ENCODE assay signal across 21 cellular contexts in genomic region chr2:216648105-216648504, GRCh38. TPM values are rescaled to one million over a fixed set of nuclear protein-coding genes. Genes with fewer than 3 reads are reported as not detected.
A peak's percentile ranks its signal among the peaks of the same experiment; 100 is the strongest.
DNase-seq lines count a peak whose midpoint lies in the region; ATAC-seq, FAIRE-seq and TF ChIP-seq lines count a peak whose summit lies in the region.
"Had no signal": no experiment of that assay in that cellular context is flagged by ENCODE, and none has a peak within 500 bp of the region (broad histone marks: within the 10 kb centered on the region; RNA-seq: fewer than 3 reads in every experiment).

No MANE protein-coding gene starts in this region.

- no peak overlapping the region for H3K4me3 ChIP-seq in bronchial epithelial cell (ENCODE audit: low read depth, low read length)
- H3K4me3 ChIP-seq: heart left ventricle, smooth muscle cell had no signal

- peak overlapping the region; percentile 4 to 36 (median 10) for H3K27ac Mint-ChIP-seq in nephron
- H3K27ac Mint-ChIP-seq in stimulated activated effector memory CD8-positive, alpha-beta T cell treated with anti-CD3 and anti-CD28 coated beads, Interleukin-12 subunit alpha, Interleukin-12 subunit beta, amount 100 ng/mL, for 72 hours, result no peak overlapping the region
- H3K27ac Mint-ChIP-seq: activated naive CD4-positive, alpha-beta T cell treated with anti-CD3 and anti-CD28 coated beads for 36 hours; endodermal cell; stimulated activated naive CD8-positive, alpha-beta T cell treated with anti-CD3 and anti-CD28 coated beads, Interleukin-15, Interleukin-2, amounts not matched to agents 100 ng/mL and 50 ng/mL, for 24 hours had no signal

- H3K4me3 Mint-ChIP-seq in nephron, result no peak overlapping the region
- H3K4me3 Mint-ChIP-seq in stimulated activated effector memory CD8-positive, alpha-beta T cell treated with anti-CD3 and anti-CD28 coated beads, Interleukin-12 subunit alpha, Interleukin-12 subunit beta, amount 100 ng/mL, for 72 hours, result no peak overlapping the region
- H3K4me3 Mint-ChIP-seq: activated naive CD4-positive, alpha-beta T cell treated with anti-CD3 and anti-CD28 coated beads for 36 hours; endodermal cell; stimulated activated naive CD8-positive, alpha-beta T cell treated with anti-CD3 and anti-CD28 coated beads, Interleukin-15, Interleukin-2, amounts not matched to agents 100 ng/mL and 50 ng/mL, for 24 hours had no signal

- H3K9me3 Mint-ChIP-seq in nephron, result no peaks in the 10 kb centered on the region
- H3K9me3 Mint-ChIP-seq in stimulated activated effector memory CD8-positive, alpha-beta T cell treated with anti-CD3 and anti-CD28 coated beads, Interleukin-12 subunit alpha, Interleukin-12 subunit beta, amount 100 ng/mL, for 72 hours, result no peaks in the 10 kb centered on the region
- H3K9me3 Mint-ChIP-seq: activated naive CD4-positive, alpha-beta T cell treated with anti-CD3 and anti-CD28 coated beads for 36 hours; stimulated activated naive CD8-positive, alpha-beta T cell treated with anti-CD3 and anti-CD28 coated beads, Interleukin-15, Interleukin-2, amounts not matched to agents 100 ng/mL and 50 ng/mL, for 24 hours had no signal

- no peak for ATAC-seq in stimulated activated effector memory CD8-positive, alpha-beta T cell treated with anti-CD3 and anti-CD28 coated beads, Interleukin-12 subunit alpha, Interleukin-12 subunit beta, amount 100 ng/mL, for 72 hours
- ATAC-seq in HG03039 (IDR thresholded peaks at IDR 0.05; ENCODE audit: unreplicated experiment), result no peak
- ATAC-seq: activated CD4-positive, CD25-positive, alpha-beta regulatory T cell treated with anti-CD3 and anti-CD28 coated beads, Interleukin-2, amount 50 U/mL, for 24 hours; heart left ventricle had no signal

- H3K36me3 Mint-ChIP-seq in nephron (ENCODE audit: low read depth), result peaks cover 44% of the 10 kb centered on the region
- H3K36me3 Mint-ChIP-seq in stimulated activated effector memory CD8-positive, alpha-beta T cell treated with anti-CD3 and anti-CD28 coated beads, Interleukin-12 subunit alpha, Interleukin-12 subunit beta, amount 100 ng/mL, for 72 hours, result no peaks in the 10 kb centered on the region

- no peak for FAIRE-seq in bronchial epithelial cell (lab: Jason Lieb, UNC)
- FAIRE-seq: A204.1, kidney had no signal

- no peaks in the 10 kb centered on the region for H3K36me3 ChIP-seq in bronchial epithelial cell (ENCODE audit: control insufficient read depth, insufficient read depth, low read length)
- H3K36me3 ChIP-seq: heart left ventricle had no signal

- TF ChIP-seq CTCF in bronchial epithelial cell (IDR thresholded peaks at IDR 0.05; ENCODE audit: insufficient read depth, low read length, severe bottlenecking), result no peak
- TF ChIP-seq CTCF in nephron (IDR thresholded peaks at IDR 0.05; ENCODE audit: unreplicated experiment in 3 of 3), result no peak

- no peaks in the 10 kb centered on the region for H3K27me3 Mint-ChIP-seq in nephron (ENCODE audit: low read depth)

- H3K27me3 ChIP-seq in bronchial epithelial cell (ENCODE audit: control insufficient read depth, insufficient read depth, low read length), result no peaks in the 10 kb centered on the region
- H3K27me3 ChIP-seq: heart left ventricle had no signal

- H3K4me1 Mint-ChIP-seq in nephron, result peaks cover 71% of the 10 kb centered on the region
- no peaks in the 10 kb centered on the region for H3K4me1 Mint-ChIP-seq in stimulated activated effector memory CD8-positive, alpha-beta T cell treated with anti-CD3 and anti-CD28 coated beads, Interleukin-12 subunit alpha, Interleukin-12 subunit beta, amount 100 ng/mL, for 72 hours

- DNase-seq in A172 (ENCODE audit: low spot score) (peak; percentile 67), M059J (ENCODE audit: low read depth) (peak; percentile 82), bronchial epithelial cell (ENCODE audit: low read depth) (peak; percentile 75), GDM1 (lab: John Stamatoyannopoulos, UW) (no peak), epidermal melanocyte (ENCODE audit: insufficient read length, low spot score) (no peak)
- DNase-seq in stimulated activated effector memory CD8-positive, alpha-beta T cell treated with anti-CD3 and anti-CD28 coated beads, Interleukin-12 subunit alpha, Interleukin-12 subunit beta, amount 100 ng/mL, for 72 hours (ENCODE audit: low spot score in 2 of 2), result no peak
- DNase-seq: activated naive CD4-positive, alpha-beta T cell treated with anti-CD3 and anti-CD28 coated beads for 36 hours; central memory CD4-positive, alpha-beta T cell; endodermal cell; heart left ventricle; kidney; NCI-H82; nucleus accumbens; T-helper 2 cell had no signal

RNA-seq across cellular contexts. Expression of gene IGFBP2, which starts 14.9 kb away (rescaled TPM):
- 42.8 and 56.6 TPM in 2 replicates for total RNA-seq in A172 (2014; rRNA removed; shearing (Covaris generic))
- 7.6 and 12.6 TPM in 2 replicates for total RNA-seq in M059J (2014; rRNA removed; shearing (Covaris generic))
- 41.1 and 329 TPM in 2 replicates for total RNA-seq in bronchial epithelial cell

RNA-seq across cellular contexts. Expression of gene IGFBP5, which starts 47.2 kb away (rescaled TPM):
- 4.2 and 4.4 TPM in 2 replicates for total RNA-seq in A172 (2014; rRNA removed; shearing (Covaris generic))
- 677 and 1,398 TPM in 2 replicates for total RNA-seq in M059J (2014; rRNA removed; shearing (Covaris generic))
- 0.51 and 9.2 TPM in 2 replicates for total RNA-seq in bronchial epithelial cell
- total RNA-seq: activated naive CD4-positive, alpha-beta T cell treated with anti-CD3 and anti-CD28 coated beads for 36 hours; HT-29 had no signal

Comparison
In these comparisons a context has a peak if more than half of its experiments do, and no peak if none do; other contexts are left out.
1. DNase-seq: peak in A172 (single experiment), M059J (single experiment) and bronchial epithelial cell (single experiment); none in GDM1 (single experiment), stimulated activated effector memory CD8-positive, alpha-beta T cell treated with anti-CD3 and anti-CD28 coated beads, Interleukin-12 subunit alpha, Interleukin-12 subunit beta, amount 100 ng/mL, for 72 hours (0 of 2) and epidermal melanocyte (single experiment).
2. RNA of gene IGFBP5, which starts 47.2 kb away (total RNA-seq): 677 to 1,398 TPM in M059J; 0.51 to 9.2 TPM in bronchial epithelial cell and 4.2 to 4.4 TPM in A172; every median in the first group is over 10 times any median in the second.